In the genomic region with DNA sequence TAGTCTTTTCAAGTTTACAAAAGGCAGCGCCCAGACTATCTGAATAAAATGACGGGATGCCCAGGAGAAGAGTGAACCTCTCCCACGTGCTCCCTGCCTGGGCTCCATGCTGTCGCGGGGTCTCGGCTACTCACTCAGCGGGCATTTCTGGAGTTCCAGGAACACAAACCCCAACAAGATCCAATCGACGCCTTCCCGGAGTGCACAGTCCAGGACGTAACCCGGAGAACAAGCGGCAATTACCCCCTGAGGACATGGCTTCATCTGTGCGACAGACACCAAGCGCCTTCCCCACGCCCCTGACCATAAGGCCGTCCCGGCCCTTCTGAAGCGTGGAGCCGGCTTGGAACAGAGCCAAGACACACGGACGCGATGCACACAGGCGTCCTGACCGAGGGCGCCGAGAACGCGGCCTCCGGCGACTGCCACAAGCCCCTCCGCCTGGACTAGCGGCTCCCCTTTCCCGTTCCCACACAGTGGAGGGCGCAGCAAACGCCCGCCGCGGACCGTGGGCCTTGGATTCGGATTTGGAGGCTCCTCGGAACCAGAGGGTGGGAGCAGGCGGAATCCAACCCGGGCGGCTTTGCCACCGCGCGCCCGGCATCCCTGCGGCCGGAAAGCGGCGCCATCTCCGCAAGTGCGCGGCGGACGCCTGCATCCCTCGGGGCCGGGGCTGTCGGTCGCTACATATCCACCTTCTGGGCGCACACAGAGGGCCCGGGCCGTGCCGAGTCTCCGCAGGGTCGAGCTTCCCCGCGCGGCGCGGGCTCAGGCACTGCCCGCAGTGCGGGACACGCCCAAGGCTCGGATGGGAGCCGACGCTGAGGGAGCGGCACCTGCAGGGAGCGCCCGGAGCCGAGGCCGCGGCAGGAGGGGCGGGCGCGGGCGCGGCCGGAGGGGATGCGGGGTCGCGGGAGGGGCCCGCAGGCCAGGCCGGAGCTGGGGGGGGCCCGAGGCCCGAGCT, we compare ENCODE assay signal across 8 cellular contexts. TPM values are rescaled to one million over a fixed set of nuclear protein-coding genes. Genes with fewer than 3 reads are reported as not detected.
DNase-seq lines count a peak whose midpoint lies in the region; ATAC-seq and TF ChIP-seq lines count a peak whose summit lies in the region.

No MANE protein-coding gene starts in this region.

- H3K4me3 ChIP-seq in GM23248 (peak overlapping the region; percentile 69), lung (peak overlapping the region; percentile 80)

- H3F3A ChIP-seq in GM23248 (ENCODE audit: insufficient read depth), result no peaks in the 10 kb centered on the region

- no peaks in the 10 kb centered on the region for H3K9me2 ChIP-seq in GM23248 (ENCODE audit: insufficient read depth)

- peak; percentile 17; the same call in 1 of the 2 replicates for TF ChIP-seq CTCF in GM12874 (IDR thresholded peaks at IDR 0.05; ENCODE audit: insufficient read depth, low read depth, low read length)
- TF ChIP-seq CTCF in lung (IDR thresholded peaks at IDR 0.05; ENCODE audit: control extremely low read depth, extremely low read depth), result no peak

- H3K36me3 ChIP-seq in GM23248 (ENCODE audit: low read depth), result no peaks in the 10 kb centered on the region
- H3K36me3 ChIP-seq in lung (ENCODE audit: control insufficient read depth in 2 of 2, insufficient read depth in 2 of 2, low read length in 2 of 2), result no peaks in the 10 kb centered on the region

- ATAC-seq in activated CD4-positive, CD25-positive, alpha-beta regulatory T cell treated with anti-CD3 and anti-CD28 coated beads, Interleukin-2, amount 50 U/mL, for 24 hours, result peak; percentile 36 to 45
- peak; percentile 16 for ATAC-seq in lung (ENCODE audit: insufficient read depth, low FRiP score)

- H4K20me1 ChIP-seq in GM23248 (ENCODE audit: insufficient read depth), result no peaks in the 10 kb centered on the region

- 6 to 10% methylated on average over 62 to 82 of the region's 98 CpGs for WGBS in GM23248 (ENCODE audit: low coverage in 1 of 2, low lambda C conversion rate in 2 of 2, missing lambda C conversion rate in 2 of 2), 2 experiments
- 5 to 6% methylated on average over 73 to 98 of the region's 98 CpGs for WGBS in lung, 2 donors

- H3K9me3 ChIP-seq in GM23248 (ENCODE audit: low read depth) (no peaks in the 10 kb centered on the region), lung (ENCODE audit: control insufficient read depth in 2 of 2, insufficient read depth in 1 of 2, low read length in 1 of 2) (no peaks in the 10 kb centered on the region)

- peak overlapping the region; percentile 78 for H2AFZ ChIP-seq in GM23248

- H3K9ac ChIP-seq in GM23248, result no peak overlapping the region

- in situ Hi-C loops in GM23248 (cut with MboI), result no loop called here

- DNase-seq in GM23248 (peak; percentile 54), M059J (ENCODE audit: low read depth) (peak; percentile 22), dermis blood vessel endothelial cell (peak; percentile 75), lung (ENCODE audit: low spot score) (peak; percentile 76), HCEC 1CT (no peak)
- peak; percentile 19 to 25 for DNase-seq in stimulated activated CD8-positive, alpha-beta memory T cell treated with anti-CD3 and anti-CD28 coated beads, Interleukin-2, amount 100 ng/mL, for 48 hours (ENCODE audit: low read depth in 2 of 2)

- H3K27ac ChIP-seq in GM23248, result no peak overlapping the region
- H3K27ac ChIP-seq in lung (ENCODE audit: low read depth in 1 of 2, low read length in 1 of 2), result peak overlapping the region in 1 of 2 donors; percentile 78

- H3K27me3 ChIP-seq in GM23248 (replicated peaks; ENCODE audit: insufficient read depth), result peaks cover 13% of the 10 kb centered on the region; the same call in 1 of the 2 replicates
- no peaks in the 10 kb centered on the region for H3K27me3 ChIP-seq in lung (ENCODE audit: control insufficient read depth, insufficient read depth)

- H3K4me2 ChIP-seq in GM23248 (ENCODE audit: unreplicated experiment), result peak overlapping the region; percentile 76

- H3K4me1 ChIP-seq in GM23248 (ENCODE audit: insufficient read depth) (no peaks in the 10 kb centered on the region; the same call in 1 of the 2 replicates), lung (ENCODE audit: control insufficient read depth in 2 of 2, insufficient read depth in 2 of 2, low read length in 2 of 2) (peaks cover 0 to 10% of the 10 kb centered on the region in 2 donors)

- H3K79me2 ChIP-seq in GM23248 (ENCODE audit: insufficient read depth), result no peaks in the 10 kb centered on the region

RNA-seq across cellular contexts. Expression of gene ABCA3, which starts 0.7 kb away (rescaled TPM):
- total RNA-seq in GM23248 (2014; rRNA removed; shearing (Covaris generic)), result 0.76 and 2.1 TPM in 2 replicates
- 0.47 and 0.64 TPM in 2 replicates for polyA plus RNA-seq in GM23248 (2016; fragmentation: Nextera tagmentation; extraction: Ambion mirVana)
- total RNA-seq in M059J (2014; rRNA removed; shearing (Covaris generic)), result 0.84 and 1.4 TPM in 2 replicates
- total RNA-seq in dermis blood vessel endothelial cell, result 29.1 and 66.9 TPM in 2 replicates
- 100 to 1,000 TPM; 486 to 607 TPM for total RNA-seq in lung
- polyA plus RNA-seq in lung, result 100 to 1,000 TPM; 197 to 337 TPM
